In genomic region chr15:42582569-42583235, GRCh38 we compare ENCODE assay signal across 14 cellular contexts. TPM values are rescaled to one million over a fixed set of nuclear protein-coding genes. Genes with fewer than 3 reads are reported as not detected.
DNase-seq lines count a peak whose midpoint lies in the region; ATAC-seq and TF ChIP-seq lines count a peak whose summit lies in the region.
"Had no signal": no experiment of that assay in that cellular context is flagged by ENCODE, and none has a peak within 500 bp of the region (broad histone marks: within the 10 kb centered on the region; RNA-seq: fewer than 3 reads in every experiment).

No MANE protein-coding gene starts in this region.

- no peaks in the 10 kb centered on the region for H4K20me1 ChIP-seq in OCI-LY7 (ENCODE audit: insufficient read depth, low read length)

- H3K4me1 ChIP-seq in OCI-LY7 (ENCODE audit: insufficient read depth, low read length, poor library complexity, severe bottlenecking) (peaks cover 41% of the 10 kb centered on the region), mucosa of stomach (ENCODE audit: control insufficient read depth, insufficient read depth, low read length) (peaks cover 11% of the 10 kb centered on the region), thoracic aorta (ENCODE audit: control insufficient read depth in 1 of 2, low read depth in 2 of 2) (peaks cover 32 to 72% of the 10 kb centered on the region in 2 donors)

- TF ChIP-seq CTCF in OCI-LY7 (conservative IDR thresholded peaks at IDR 0.05; ENCODE audit: low read length) (no peak), thoracic aorta (IDR thresholded peaks at IDR 0.05) (no peak)

- H3K9me3 ChIP-seq in OCI-LY7 (ENCODE audit: low read length) (no peaks in the 10 kb centered on the region; the same call in 1 of the 2 replicates), mucosa of stomach (ENCODE audit: control insufficient read depth, low read length) (no peaks in the 10 kb centered on the region), thoracic aorta (no peaks in the 10 kb centered on the region)
- H3K9me3 ChIP-seq: lower lobe of right lung had no signal

- no peak for ATAC-seq in thoracic aorta (ENCODE audit: insufficient number of reproducible peaks, low FRiP score, low read depth)
- ATAC-seq: lower lobe of right lung had no signal

- no peak for DNase-seq in OCI-LY7 (ENCODE audit: low spot score)
- DNase-seq in cerebellum (ENCODE audit: low spot score), result peak; percentile 6
- no peak for DNase-seq in thoracic aorta (ENCODE audit: low spot score)
- DNase-seq in retina, result no peak
- no peak for DNase-seq in KG1 (lab: John Stamatoyannopoulos, UW)
- DNase-seq in NCI-H187 treated with DMSO at 0.1 percent for 48 hours (lab: John Stamatoyannopoulos, UW), result no peak
- DNase-seq: activated CD4-positive, alpha-beta T cell treated with anti-CD3 and anti-CD28 coated beads for 48 hours; amniotic stem cell; dermis blood vessel endothelial cell; lower lobe of right lung; NCI-H1930; NCI-H774; T-helper 9 cell had no signal

- H3K27ac ChIP-seq in OCI-LY7 (ENCODE audit: low read depth, low read length, poor library complexity, severe bottlenecking), result no peak overlapping the region
- peak overlapping the region; percentile 82 for H3K27ac ChIP-seq in thoracic aorta

- no TSS peak for BruUV-seq in OCI-LY7 (replicated peaks; lab: Mats Ljungman, UMichigan)

- H3K27me3 ChIP-seq in mucosa of stomach (ENCODE audit: control insufficient read depth, insufficient read depth, low read length), result peaks cover 7% of the 10 kb centered on the region
- H3K27me3 ChIP-seq in thoracic aorta (replicated peaks; ENCODE audit: insufficient read depth), result no peaks in the 10 kb centered on the region

- H3K36me3 ChIP-seq in OCI-LY7 (ENCODE audit: insufficient read depth, low read length) (peaks cover 10% of the 10 kb centered on the region), mucosa of stomach (ENCODE audit: control insufficient read depth, insufficient read depth, low read length) (no peaks in the 10 kb centered on the region), thoracic aorta (no peaks in the 10 kb centered on the region)

- intact Hi-C loops in OCI-LY7 (cut with micrococcal nuclease; ENCODE audit: unreplicated experiment), result no loop called here

- H2AFZ ChIP-seq in OCI-LY7 (ENCODE audit: low read length), result no peak overlapping the region

- peak overlapping the region; percentile 3 for H3K9ac ChIP-seq in mucosa of stomach (ENCODE audit: low read length)

- H3K4me2 ChIP-seq in OCI-LY7 (ENCODE audit: low read length), result 0 out of 2 replicates have a peak overlapping the region, but pooled peaks have one; percentile 28

- CTCF ChIA-PET in OCI-LY7 (lab: Charles Lee; ENCODE audit: unreplicated experiment), result interaction anchor here (0.7 kb wide), 1 partner anchor 18 kb away, joined by 3 read pairs; no protein-coding TSS in a partner anchor

- H3K9me2 ChIP-seq in OCI-LY7 (ENCODE audit: insufficient read depth, low read length), result no peaks in the 10 kb centered on the region

- peaks cover 3% of the 10 kb centered on the region; the same call in 1 of the 2 replicates for H3K79me2 ChIP-seq in OCI-LY7 (ENCODE audit: insufficient read depth, low read depth, low read length)

- H3K4me3 ChIP-seq in OCI-LY7 (ENCODE audit: low read depth, low read length, poor library complexity, severe bottlenecking) (no peak overlapping the region), mucosa of stomach (ENCODE audit: low read length) (no peak overlapping the region), thoracic aorta (peak overlapping the region; percentile 67)

- POLR2A ChIA-PET in OCI-LY7 (lab: Charles Lee), result interaction anchor here (1.4 kb wide), 1 partner anchor 26 kb away, joined by 3 read pairs; no protein-coding TSS in a partner anchor

RNA-seq across cellular contexts. Expression of gene STARD9, which starts 7.3 kb away (rescaled TPM):
- 15.3 and 15.4 TPM in 2 replicates for total RNA-seq in OCI-LY7 (2014; rRNA removed; shearing (Covaris generic))
- total RNA-seq in OCI-LY7 (2022) (8.9 and 9.4 TPM in 2 replicates), cerebellum (25.4 TPM), thoracic aorta (10 to 100 TPM; 59.8 to 67.8 TPM)

RNA-seq across cellular contexts. Expression of gene HAUS2, which starts 34.1 kb away (rescaled TPM):
- 44.9 and 50.4 TPM in 2 replicates for total RNA-seq in OCI-LY7 (2014; rRNA removed; shearing (Covaris generic))
- total RNA-seq in OCI-LY7 (2022) (40.3 and 43.7 TPM in 2 replicates), cerebellum (27.3 TPM), thoracic aorta (10 to 100 TPM; 34.8 to 49.3 TPM)

RNA-seq across cellular contexts. Expression of gene LRRC57, which starts 34.1 kb away (rescaled TPM):
- 17.9 and 18.5 TPM in 2 replicates for total RNA-seq in OCI-LY7 (2014; rRNA removed; shearing (Covaris generic))
- total RNA-seq in OCI-LY7 (2022), result 21.1 and 29.0 TPM in 2 replicates
- total RNA-seq in cerebellum, result 20.2 TPM
- total RNA-seq in thoracic aorta, result 10 to 100 TPM; 13.9 to 15.3 TPM
